In the genomic region with DNA sequence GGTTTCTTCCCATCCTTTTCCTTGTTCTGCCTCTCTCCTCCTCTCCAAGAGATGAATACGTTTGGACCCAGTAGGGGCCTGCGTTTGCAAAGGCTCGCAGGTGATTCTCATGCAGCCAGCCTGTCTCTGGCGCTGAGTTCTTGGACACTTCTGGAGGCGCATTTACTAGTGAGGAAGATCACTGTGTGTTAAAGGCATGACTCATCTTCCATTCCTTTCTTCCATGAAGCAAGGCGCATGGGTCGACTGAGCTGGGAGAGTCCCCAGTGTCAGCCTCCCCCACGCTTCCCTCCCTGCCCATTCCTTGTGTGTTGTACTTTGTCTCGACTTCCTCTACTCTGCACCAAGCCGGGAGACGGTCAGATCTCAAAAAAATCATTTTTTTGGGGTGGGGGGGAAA, we compare ENCODE assay signal across 30 cellular contexts.
"Had no signal": no experiment of that assay in that cellular context is flagged by ENCODE, and none has a peak within 500 bp of the region (broad histone marks: within the 10 kb centered on the region; RNA-seq: fewer than 3 reads in every experiment).

No MANE protein-coding gene starts in this region.

- H3K27me3 ChIP-seq: adrenal gland, breast epithelium, SJCRH30 had no signal

- H3K4me1 Mint-ChIP-seq: activated CD4-positive, alpha-beta memory T cell treated with anti-CD3 and anti-CD28 coated beads, Interleukin-2, amount 10 ng/mL, durations not matched to agents 7 days and 5 days; activated naive CD4-positive, alpha-beta T cell treated with anti-CD3 and anti-CD28 coated beads, Interleukin-2, amount 10 ng/mL, durations not matched to agents 7 days and 5 days; activated naive CD8-positive, alpha-beta T cell treated with anti-CD3 and anti-CD28 coated beads, Interleukin-2, amount 10 ng/mL, durations not matched to agents 7 days and 5 days had no signal

- H3K27ac ChIP-seq: adrenal gland, breast epithelium, RWPE1, SJCRH30, VCaP had no signal

- H3K4me3 ChIP-seq: adrenal gland, breast epithelium, SJCRH30 had no signal

- DNase-seq: activated CD4-positive, alpha-beta memory T cell treated with anti-CD3 and anti-CD28 coated beads, Interleukin-2, amount 10 ng/mL, durations not matched to agents 7 days and 5 days; activated CD4-positive, alpha-beta T cell treated with anti-CD3 and anti-CD28 coated beads, Interleukin-2, amount 50 U/mL, for 1 hour; activated CD4-positive, CD25-positive, alpha-beta regulatory T cell; activated gamma-delta T cell treated with Interleukin-2 at 50 U/mL for 16 hours; activated naive CD4-positive, alpha-beta T cell treated with anti-CD3 and anti-CD28 coated beads, Interleukin-2, amount 10 ng/mL, durations not matched to agents 7 days and 5 days; activated naive CD8-positive, alpha-beta T cell treated with anti-CD3 and anti-CD28 coated beads, Interleukin-2, amount 10 ng/mL, durations not matched to agents 7 days and 5 days; activated T-cell treated with anti-CD3 and anti-CD28 coated beads for 4 hours; activated T-cell treated with anti-CD3 and anti-CD28 coated beads, Interleukin-2, amount 50 U/mL, for 72 hours; adrenal gland; caudate nucleus; Kasumi-1; KBM-7; NCI-H1048; NCI-H146; NCI-H187 treated with DMSO at 0.1 percent for 48 hours; NCI-H2171 treated with DMSO at 0.1 percent for 48 hours; NCI-H345; NCI-H510A; NCI-H69; NK-92 treated with Interleukin-12 subunit alpha and Interleukin-12 subunit beta, amount 100 ng/mL, for 24 hours; OCI-M1; Right ventricle myocardium superior; SJCRH30; SK-N-SH; T-helper 1 cell had no signal

- H3K4me3 Mint-ChIP-seq: activated CD4-positive, alpha-beta memory T cell treated with anti-CD3 and anti-CD28 coated beads, Interleukin-2, amount 10 ng/mL, durations not matched to agents 7 days and 5 days; activated naive CD4-positive, alpha-beta T cell treated with anti-CD3 and anti-CD28 coated beads, Interleukin-2, amount 10 ng/mL, durations not matched to agents 7 days and 5 days; activated naive CD8-positive, alpha-beta T cell treated with anti-CD3 and anti-CD28 coated beads, Interleukin-2, amount 10 ng/mL, durations not matched to agents 7 days and 5 days; activated T-cell treated with anti-CD3 and anti-CD28 coated beads, Interleukin-2, amount 50 U/mL, for 72 hours had no signal

- H3K27ac Mint-ChIP-seq: activated CD4-positive, alpha-beta memory T cell treated with anti-CD3 and anti-CD28 coated beads, Interleukin-2, amount 10 ng/mL, durations not matched to agents 7 days and 5 days; activated naive CD4-positive, alpha-beta T cell treated with anti-CD3 and anti-CD28 coated beads, Interleukin-2, amount 10 ng/mL, durations not matched to agents 7 days and 5 days; activated naive CD8-positive, alpha-beta T cell treated with anti-CD3 and anti-CD28 coated beads, Interleukin-2, amount 10 ng/mL, durations not matched to agents 7 days and 5 days; activated T-cell treated with anti-CD3 and anti-CD28 coated beads, Interleukin-2, amount 50 U/mL, for 72 hours; activated T-helper 2 cell treated with anti-CD3 and anti-CD28 coated beads, Interferon-gamma antibody, Interleukin-2, Interleukin-4, amounts not matched to agents 10 μg/mL and 5 μg/mL and 100 μg/mL, durations not matched to agents 14 hours and 24 hours and 36 hours had no signal

- H3K9me3 Mint-ChIP-seq: activated CD4-positive, alpha-beta memory T cell treated with anti-CD3 and anti-CD28 coated beads, Interleukin-2, amount 10 ng/mL, durations not matched to agents 7 days and 5 days; activated naive CD4-positive, alpha-beta T cell treated with anti-CD3 and anti-CD28 coated beads, Interleukin-2, amount 10 ng/mL, durations not matched to agents 7 days and 5 days; activated naive CD8-positive, alpha-beta T cell treated with anti-CD3 and anti-CD28 coated beads, Interleukin-2, amount 10 ng/mL, durations not matched to agents 7 days and 5 days; activated T-helper 2 cell treated with anti-CD3 and anti-CD28 coated beads, Interferon-gamma antibody, Interleukin-2, Interleukin-4, amounts not matched to agents 10 μg/mL and 5 μg/mL and 100 μg/mL, durations not matched to agents 14 hours and 24 hours and 36 hours had no signal

- ATAC-seq: activated T-cell treated with anti-CD3 and anti-CD28 coated beads, Interleukin-2, amount 50 U/mL, for 72 hours; Panc1 had no signal

- H3K36me3 Mint-ChIP-seq: activated naive CD4-positive, alpha-beta T cell treated with anti-CD3 and anti-CD28 coated beads, Interleukin-2, amount 10 ng/mL, durations not matched to agents 7 days and 5 days; activated naive CD8-positive, alpha-beta T cell treated with anti-CD3 and anti-CD28 coated beads, Interleukin-2, amount 10 ng/mL, durations not matched to agents 7 days and 5 days had no signal
